25 cellular contexts compared by ENCODE assay signal in the genomic region with DNA sequence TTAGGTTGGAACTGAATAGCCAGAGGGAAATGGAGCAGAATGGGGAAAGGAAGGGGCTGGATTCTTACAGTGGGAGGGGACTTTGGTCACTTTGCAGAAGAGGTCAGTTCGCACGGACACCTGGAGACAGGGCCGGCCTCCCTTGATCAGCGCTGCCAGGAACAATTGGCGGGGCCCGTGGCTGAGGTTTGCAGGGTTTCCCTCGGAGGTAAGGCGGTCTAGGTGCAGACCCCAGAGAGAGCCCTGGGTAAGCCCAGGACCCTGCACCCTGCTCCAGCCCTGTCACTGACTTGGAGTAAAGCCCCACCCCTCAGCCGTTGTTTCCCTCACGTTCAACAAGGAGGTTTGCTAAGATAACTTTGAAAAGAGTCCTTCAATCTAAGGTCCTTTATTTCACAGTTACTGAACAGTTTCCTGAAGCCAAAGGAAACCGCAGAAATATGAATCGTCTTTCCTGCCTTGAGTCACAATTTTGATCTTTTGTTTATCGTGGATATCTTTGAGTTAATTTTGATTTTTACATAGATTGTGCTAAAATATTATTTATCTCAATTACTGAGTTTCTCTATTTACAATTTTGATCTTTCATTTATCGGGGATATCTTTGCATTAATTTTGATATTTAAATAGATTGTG.
DNase-seq lines count a peak whose midpoint lies in the region; ATAC-seq, FAIRE-seq and TF ChIP-seq lines count a peak whose summit lies in the region.
"Had no signal": no experiment of that assay in that cellular context is flagged by ENCODE, and none has a peak within 500 bp of the region (broad histone marks: within the 10 kb centered on the region; RNA-seq: fewer than 3 reads in every experiment).

No MANE protein-coding gene starts in this region.

- DNase-seq in Daoy (ENCODE audit: low read depth) (peak; percentile 5), endothelial cell of umbilical vein (ENCODE audit: low read depth, low spot score) (peak; percentile 31), osteoblast (ENCODE audit: insufficient read length, low spot score, missing footprints) (peak; percentile 72), EL (no peak), smooth muscle cell (lab: John Stamatoyannopoulos, UW; ENCODE audit: unreplicated experiment) (no peak)
- DNase-seq: activated CD4-positive, alpha-beta T cell treated with anti-CD3 and anti-CD28 coated beads for 4 hours; activated naive CD4-positive, alpha-beta T cell treated with anti-CD3 and anti-CD28 coated beads, Interleukin-2, amount 10 ng/mL, durations not matched to agents 7 days and 5 days; effector memory CD8-positive, alpha-beta T cell; foreskin fibroblast; IMR-90; left cardiac atrium; mammary epithelial cell; NCI-H2029; NCI-H2227 treated with DMSO at 0.1 percent for 48 hours; stimulated activated naive B cell treated with anti-CD40 and anti-IgM and Interleukin-4, amounts not matched to agents 10 μg/mL and 1 μg/mL and 100 μg/mL, for 72 hours; upper lobe of right lung had no signal

- H3F3A ChIP-seq in smooth muscle cell (ENCODE audit: low read depth): no peaks in the 10 kb centered on the region

- H3K36me3 ChIP-seq in KOPT-K1 (ENCODE audit: insufficient read depth, low read length): no peaks in the 10 kb centered on the region
- H3K36me3 ChIP-seq in endothelial cell of umbilical vein (ENCODE audit: control insufficient read depth in 2 of 2, extremely low read depth in 1 of 2, insufficient read depth in 2 of 2, low read length in 2 of 2): no peaks in the 10 kb centered on the region
- no peaks in the 10 kb centered on the region for H3K36me3 ChIP-seq in osteoblast (ENCODE audit: insufficient read depth, low read length)
- no peaks in the 10 kb centered on the region for H3K36me3 ChIP-seq in smooth muscle cell (ENCODE audit: low read depth)
- H3K36me3 ChIP-seq: right lobe of liver, suprapubic skin, upper lobe of right lung had no signal

- ATAC-seq in GM19397 (IDR thresholded peaks at IDR 0.05; ENCODE audit: unreplicated experiment): no peak
- ATAC-seq: effector memory CD8-positive, alpha-beta T cell; left cardiac atrium; right lobe of liver; stimulated activated naive B cell treated with anti-CD40 and anti-IgM and Interleukin-4, amounts not matched to agents 10 μg/mL and 1 μg/mL and 100 μg/mL, for 72 hours; upper lobe of right lung had no signal

- H3K27ac ChIP-seq in KOPT-K1 (ENCODE audit: low read depth, low read length, poor library complexity, severe bottlenecking): peak overlapping the region; percentile 74
- H3K27ac ChIP-seq in endothelial cell of umbilical vein (ENCODE audit: insufficient read depth, low read depth, low read length): peak overlapping the region; percentile 15
- H3K27ac ChIP-seq in osteoblast (ENCODE audit: low read depth, low read length): no peak overlapping the region
- no peak overlapping the region for H3K27ac ChIP-seq in smooth muscle cell (ENCODE audit: low read depth)
- H3K27ac ChIP-seq: right lobe of liver, suprapubic skin, upper lobe of right lung had no signal

- H3K9ac ChIP-seq in endothelial cell of umbilical vein (replicated peaks; ENCODE audit: extremely low read depth, insufficient read depth, low read length) (no peak overlapping the region), smooth muscle cell (ENCODE audit: low read depth) (no peak overlapping the region)

- TF ChIP-seq CTCF in endothelial cell of umbilical vein (IDR thresholded peaks at IDR 0.05; ENCODE audit: extremely low read depth in 1 of 2, insufficient read depth in 1 of 2, low read depth in 1 of 2, low read length in 2 of 2): no peak
- no peak for TF ChIP-seq CTCF in osteoblast (IDR thresholded peaks at IDR 0.05; ENCODE audit: extremely low read depth, low read depth, low read length)
- no peak for TF ChIP-seq CTCF in smooth muscle cell (IDR thresholded peaks at IDR 0.05; ENCODE audit: borderline replicate concordance, insufficient read depth, poor library complexity, severe bottlenecking)

- peak; percentile 86 for FAIRE-seq in endothelial cell of umbilical vein (lab: Jason Lieb, UNC)
- FAIRE-seq: bronchial epithelial cell, colon, D721Med, GM12892, TTC549 had no signal

- no peak overlapping the region for H3K4me3 ChIP-seq in endothelial cell of umbilical vein (replicated peaks in 1 of 3; ENCODE audit: insufficient read depth in 1 of 3, low read depth in 1 of 3, low read length in 3 of 3)
- no peak overlapping the region for H3K4me3 ChIP-seq in osteoblast (ENCODE audit: insufficient read depth, low read length)
- H3K4me3 ChIP-seq in smooth muscle cell: no peak overlapping the region
- H3K4me3 ChIP-seq: right lobe of liver, suprapubic skin, upper lobe of right lung had no signal

- H3K4me2 ChIP-seq in endothelial cell of umbilical vein (ENCODE audit: insufficient read depth, low read length) (peak overlapping the region; percentile 45), osteoblast (ENCODE audit: insufficient read depth, low read length) (no peak overlapping the region), smooth muscle cell (no peak overlapping the region)

- CTCF ChIA-PET in endothelial cell of umbilical vein (lab: Charles Lee): interaction anchor here (1.2 kb wide), 1 partner anchor 12 kb away, joined by 3 read pairs; no protein-coding TSS in a partner anchor

- H3K9me1 ChIP-seq in endothelial cell of umbilical vein (replicated peaks; ENCODE audit: control insufficient read depth, extremely low read depth, insufficient read depth, low read length): no peaks in the 10 kb centered on the region

- H3K27me3 ChIP-seq in endothelial cell of umbilical vein (ENCODE audit: control insufficient read depth in 2 of 2, insufficient read depth in 2 of 2, low read length in 2 of 2) (peaks cover 0 to 4% of the 10 kb centered on the region in 2 experiments), osteoblast (ENCODE audit: insufficient read depth, low read length) (peaks cover 4% of the 10 kb centered on the region), smooth muscle cell (ENCODE audit: low read depth) (no peaks in the 10 kb centered on the region)
- H3K27me3 ChIP-seq: right lobe of liver had no signal

- TF ChIP-seq POLR2A in endothelial cell of umbilical vein (IDR thresholded peaks at IDR 0.05; ENCODE audit: low read depth, low read length): no peak

- H3K9me3 ChIP-seq in KOPT-K1 (ENCODE audit: insufficient read depth, low read length, poor library complexity, severe bottlenecking) (peaks cover 6% of the 10 kb centered on the region), endothelial cell of umbilical vein (replicated peaks; ENCODE audit: control insufficient read depth, insufficient read depth, low read length) (no peaks in the 10 kb centered on the region), osteoblast (ENCODE audit: low read depth, low read length) (no peaks in the 10 kb centered on the region), smooth muscle cell (replicated peaks; ENCODE audit: low read depth) (no peaks in the 10 kb centered on the region)
- H3K9me3 ChIP-seq: right lobe of liver, suprapubic skin, upper lobe of right lung had no signal

- H3K79me2 ChIP-seq in endothelial cell of umbilical vein (ENCODE audit: control insufficient read depth, insufficient read depth, low read length): no peaks in the 10 kb centered on the region
- H3K79me2 ChIP-seq in osteoblast (ENCODE audit: insufficient read depth, low read length): no peaks in the 10 kb centered on the region
- no peaks in the 10 kb centered on the region for H3K79me2 ChIP-seq in smooth muscle cell (ENCODE audit: low read depth)

- peaks cover 14% of the 10 kb centered on the region for H3K4me1 ChIP-seq in endothelial cell of umbilical vein (ENCODE audit: control insufficient read depth, extremely low read depth, insufficient read depth, low read length)
- H3K4me1 ChIP-seq in osteoblast (ENCODE audit: insufficient read depth, low read length): no peaks in the 10 kb centered on the region
- H3K4me1 ChIP-seq in smooth muscle cell (ENCODE audit: low read depth): no peaks in the 10 kb centered on the region
- H3K4me1 ChIP-seq: right lobe of liver, suprapubic skin, upper lobe of right lung had no signal

- BruUV-seq in endothelial cell of umbilical vein (replicated peaks; lab: Mats Ljungman, UMichigan): no TSS peak

- H2AFZ ChIP-seq in endothelial cell of umbilical vein (ENCODE audit: low read depth, low read length): peak overlapping the region; percentile 67
- no peak overlapping the region for H2AFZ ChIP-seq in osteoblast (ENCODE audit: low read length)
- H2AFZ ChIP-seq in smooth muscle cell (ENCODE audit: low read depth): no peak overlapping the region

- POLR2A ChIA-PET in endothelial cell of umbilical vein (lab: Charles Lee): no interaction called here

- dilution Hi-C loops in endothelial cell of umbilical vein (cut with MboI; ENCODE audit: extremely low pct_ligation_motif_present, low sequenced_read_pairs): no loop called here

- intact Hi-C loops in endothelial cell of umbilical vein (cut with micrococcal nuclease): no loop called here

- WGBS in smooth muscle cell (ENCODE audit: low lambda C conversion rate): 91% methylated on average over 12 of the region's 14 CpGs

- H4K20me1 ChIP-seq in endothelial cell of umbilical vein (replicated peaks; ENCODE audit: control insufficient read depth, extremely low read depth, insufficient read depth, low read length) (no peaks in the 10 kb centered on the region), osteoblast (ENCODE audit: insufficient read depth, low read length) (no peaks in the 10 kb centered on the region), smooth muscle cell (ENCODE audit: low read depth) (no peaks in the 10 kb centered on the region)

TF ChIP-seq in endothelial cell of umbilical vein, 7 proteins besides CTCF, POLR2A, EP300 and RAD21:
- TF ChIP-seq JUN (IDR thresholded peaks at IDR 0.05; ENCODE audit: borderline replicate concordance, insufficient read depth, insufficient read length, low read depth) (peak; percentile 30), POLR2AphosphoS5 (IDR thresholded peaks at IDR 0.05; ENCODE audit: insufficient read depth, low read depth, low read length) (peak; percentile 19), MYC (IDR thresholded peaks at IDR 0.05; ENCODE audit: low read depth, low read length) (no peak), GATA2 (IDR thresholded peaks at IDR 0.05; ENCODE audit: insufficient read depth, insufficient read length, low read depth, low read length) (peak; percentile 73), EZH2 (IDR thresholded peaks at IDR 0.05; ENCODE audit: borderline replicate concordance, low read depth, low read length, severe bottlenecking) (no peak), FOS (IDR thresholded peaks at IDR 0.05; ENCODE audit: borderline replicate concordance, insufficient read depth, low read length) (peak; percentile 72)
- TF ChIP-seq, protein P1, sequence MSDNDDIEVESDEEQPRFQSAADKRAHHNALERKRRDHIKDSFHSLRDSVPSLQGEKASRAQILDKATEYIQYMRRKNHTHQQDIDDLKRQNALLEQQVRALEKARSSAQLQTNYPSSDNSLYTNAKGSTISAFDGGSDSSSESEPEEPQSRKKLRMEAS (IDR thresholded peaks at IDR 0.05; ENCODE audit: insufficient read depth, insufficient read length): no peak

Comparison
In these comparisons a context has a peak if more than half of its experiments do, and no peak if none do; other contexts are left out.
1. DNase-seq: peak in Daoy (single experiment), endothelial cell of umbilical vein (single experiment) and osteoblast (single experiment); none in EL (single experiment) and smooth muscle cell (single experiment).
2. H3K27ac ChIP-seq: peak in KOPT-K1 (single experiment) and endothelial cell of umbilical vein (single experiment); none in osteoblast (single experiment) and smooth muscle cell (single experiment).